ENCODE assay signal across 15 cellular contexts in genomic region chr1:164706596-164706995, GRCh38.
DNase-seq lines count a peak whose midpoint lies in the region; ATAC-seq, FAIRE-seq and TF ChIP-seq lines count a peak whose summit lies in the region.
"Had no signal": no experiment of that assay in that cellular context is flagged by ENCODE, and none has a peak within 500 bp of the region (broad histone marks: within the 10 kb centered on the region; RNA-seq: fewer than 3 reads in every experiment).

No MANE protein-coding gene starts in this region.

- H3K4me3 ChIP-seq in A549 = no peak overlapping the region
- H3K4me3 ChIP-seq in trophoblast cell (ENCODE audit: low read depth, low read length) = no peak overlapping the region

- TF ChIP-seq POLR2A in A549 (IDR thresholded peaks at IDR 0.05; ENCODE audit: low read length) = no peak

- H4K12ac ChIP-seq in trophoblast cell (ENCODE audit: low read depth, low read length) = no peak overlapping the region

- POLR2A ChIA-PET in A549 (lab: Yijun Ruan, JAX) = no interaction called here

- H3K9me3 ChIP-seq in A549 (no peaks in the 10 kb centered on the region), trophoblast cell (ENCODE audit: insufficient read depth, low read depth, low read length) (peaks cover 1% of the 10 kb centered on the region)
- H3K9me3 ChIP-seq: neutrophil had no signal

- no peak overlapping the region for H4K8ac ChIP-seq in trophoblast cell (ENCODE audit: low read depth, low read length)

- ATAC-seq in A549 (no peak), SK-N-SH treated with all-trans-retinoic acid at 6 μM for 48 hours (peak; percentile 21), foreskin keratinocyte (no peak), GM18868 (IDR thresholded peaks at IDR 0.05; ENCODE audit: unreplicated experiment) (no peak)
- ATAC-seq: activated CD8-positive, alpha-beta T cell treated with anti-CD3 and anti-CD28 coated beads for 36 hours; activated naive CD4-positive, alpha-beta T cell treated with anti-CD3 and anti-CD28 coated beads, Interleukin-2, amount 50 U/mL, for 72 hours; effector memory CD8-positive, alpha-beta T cell had no signal

- TF ChIP-seq CTCF in A549 (IDR thresholded peaks at IDR 0.05) (no peak), foreskin keratinocyte (conservative IDR thresholded peaks at IDR 0.05) (no peak)

- H3K79me1 ChIP-seq in trophoblast cell (ENCODE audit: low read length) = peaks cover 23% of the 10 kb centered on the region

- H3K14ac ChIP-seq in trophoblast cell (ENCODE audit: low read length) = no peak overlapping the region

- peak overlapping the region; percentile 13 for H2BK5ac ChIP-seq in trophoblast cell (ENCODE audit: low read depth, low read length, poor library complexity)

- H3K23ac ChIP-seq in trophoblast cell (ENCODE audit: low read length) = no peak overlapping the region

- TF ChIP-seq RAD21 in A549 (conservative IDR thresholded peaks at IDR 0.05 in 1 of 2, IDR thresholded peaks at IDR 0.05 in 1 of 2) = no peak

- no peak for DNase-seq in A549 (ENCODE audit: low read depth in 1 of 2, low spot score in 1 of 2)
- DNase-seq in foreskin keratinocyte = no peak
- DNase-seq in trophoblast cell = no peak
- DNase-seq in DMS 273 treated with DMSO at 0.1 percent for 48 hours (lab: John Stamatoyannopoulos, UW) = no peak
- no peak for DNase-seq in NAMALWA (ENCODE audit: low spot score)
- no peak for DNase-seq in NOMO-1 treated with dmso at 0.1 percent for 144 hours (lab: John Stamatoyannopoulos, UW; ENCODE audit: unreplicated experiment)
- DNase-seq: ACHN; activated CD8-positive, alpha-beta T cell treated with anti-CD3 and anti-CD28 coated beads for 36 hours; effector memory CD8-positive, alpha-beta T cell; GOT3; Karpas-422 had no signal

- TF ChIP-seq EP300 in A549 (IDR thresholded peaks at IDR 0.05) = no peak

- H3K4me1 ChIP-seq in A549 (peaks cover 82% of the 10 kb centered on the region), foreskin keratinocyte (peaks cover 35% of the 10 kb centered on the region), trophoblast cell (ENCODE audit: control insufficient read depth in 1 of 2, insufficient read depth in 2 of 2, low read length in 2 of 2) (peaks cover 12 to 18% of the 10 kb centered on the region in 2 experiments)

- H2BK120ac ChIP-seq in trophoblast cell (ENCODE audit: insufficient read depth, low read length, poor library complexity) = no peak overlapping the region

- H3K27ac ChIP-seq in A549 (peak overlapping the region; percentile 63 to 86; a peak in 5 of 6 replicates), foreskin keratinocyte (peak overlapping the region; percentile 74), trophoblast cell (ENCODE audit: low read depth, low read length) (peak overlapping the region; percentile 43)
- H3K27ac ChIP-seq: neutrophil had no signal

- CTCF ChIA-PET in A549 (lab: Yijun Ruan, JAX) = interaction anchor here (1.2 to 1.9 kb wide), 4 partner anchors 13 to 81 kb away, joined by 3 to 4 read pairs (median 3); no protein-coding TSS in a partner anchor

- H3K9ac ChIP-seq in trophoblast cell (ENCODE audit: low read length) = no peak overlapping the region

- H2AFZ ChIP-seq in trophoblast cell (ENCODE audit: insufficient read depth, low read length, poor library complexity) = no peak overlapping the region

- no peak overlapping the region for H2BK12ac ChIP-seq in trophoblast cell (ENCODE audit: low read length)

- no peak for FAIRE-seq in A549 (lab: Jason Lieb, UNC)

- H3K18ac ChIP-seq in trophoblast cell (ENCODE audit: low read length) = no peak overlapping the region

- peaks cover 0 to 3% of the 10 kb centered on the region in 2 experiments for H3K36me3 ChIP-seq in trophoblast cell (ENCODE audit: control insufficient read depth in 1 of 2, insufficient read depth in 2 of 2, low read length in 2 of 2)
- H3K36me3 ChIP-seq: neutrophil had no signal

- H4K91ac ChIP-seq in trophoblast cell (ENCODE audit: low read depth, low read length) = no peak overlapping the region

- no peak overlapping the region for H3K4ac ChIP-seq in trophoblast cell (ENCODE audit: low read depth, low read length)

- H3K27me3 ChIP-seq in foreskin keratinocyte = no peaks in the 10 kb centered on the region
- H3K27me3 ChIP-seq in trophoblast cell (ENCODE audit: insufficient read depth, low read length) = no peaks in the 10 kb centered on the region

- H2AK5ac ChIP-seq in trophoblast cell (ENCODE audit: low read length) = no peak overlapping the region

- H3K4me2 ChIP-seq in A549 = peak overlapping the region; percentile 32
- H3K4me2 ChIP-seq in trophoblast cell (ENCODE audit: low read length) = no peak overlapping the region

- H3K79me2 ChIP-seq in trophoblast cell (ENCODE audit: control insufficient read depth, insufficient read depth, low read length, poor library complexity) = peaks cover under 1% of the 10 kb centered on the region

TF ChIP-seq in A549, 52 proteins besides CTCF, POLR2A, EP300 and RAD21 (continues in another document):
- TF ChIP-seq HOXB13 (CRISPR knock-in tag; IDR thresholded peaks at IDR 0.05; ENCODE audit: low read depth) (no peak), ATOH8 (CRISPR knock-in tag; IDR thresholded peaks at IDR 0.05; ENCODE audit: low read depth) (no peak), POLR2AphosphoS2 (conservative IDR thresholded peaks at IDR 0.05; ENCODE audit: low read length) (no peak), REST (IDR thresholded peaks at IDR 0.05) (no peak), RARB (CRISPR knock-in tag; IDR thresholded peaks at IDR 0.05) (no peak)

TF ChIP-seq in SK-N-SH treated with all-trans-retinoic acid at 6 μM for 48 hours, 23 proteins besides CTCF, POLR2A, EP300 and RAD21:
- TF ChIP-seq ZFP30 (CRISPR knock-in tag; IDR thresholded peaks at IDR 0.05) (no peak), RARB (CRISPR knock-in tag; IDR thresholded peaks at IDR 0.05) (no peak), BACH2 (CRISPR knock-in tag; IDR thresholded peaks at IDR 0.05; ENCODE audit: borderline replicate concordance) (no peak), TOX (CRISPR knock-in tag; IDR thresholded peaks at IDR 0.05; ENCODE audit: borderline replicate concordance) (no peak)
TF ChIP-seq in SK-N-SH treated with all-trans-retinoic acid at 6 μM for 48 hours: peak in this region for 0.
